In the genomic region with DNA sequence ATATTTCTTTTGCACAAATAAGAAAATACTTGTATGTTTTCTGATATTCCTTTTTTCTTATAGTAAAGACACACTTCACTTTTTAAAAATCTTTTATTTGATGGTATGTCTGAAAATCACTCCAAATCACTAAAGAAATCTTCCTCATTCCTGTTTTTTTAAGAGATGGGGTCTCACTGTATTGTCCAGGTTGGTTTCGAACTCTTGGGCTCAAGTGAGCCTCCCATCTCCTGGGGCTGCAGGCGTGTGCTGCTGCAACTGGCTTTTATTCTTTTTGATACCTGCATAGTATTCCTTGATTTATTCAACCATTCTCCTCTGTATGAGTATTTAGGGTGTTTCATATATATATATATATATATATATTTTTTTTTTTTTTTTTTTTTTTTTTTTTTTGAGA, we compare ENCODE assay signal across 34 cellular contexts.
"Had no signal": no experiment of that assay in that cellular context is flagged by ENCODE, and none has a peak within 500 bp of the region (broad histone marks: within the 10 kb centered on the region; RNA-seq: fewer than 3 reads in every experiment).

No MANE protein-coding gene starts in this region.

- H3K9me3 ChIP-seq: MG63 had no signal

- DNase-seq: Kasumi-1, MG63, MM.1S, MV-4-11, NCI-H1048, NCI-H1092, NCI-H1092 treated with DMSO at 0.1 percent for 48 hours, NCI-H1105, NCI-H1105 treated with DMSO at 0.1 percent for 48 hours, NCI-H1417, NCI-H1417 treated with DMSO at 0.1 percent for 48 hours, NCI-H1436, NCI-H1436 treated with DMSO at 0.1 percent for 48 hours, NCI-H146, NCI-H1694, NCI-H1694 treated with DMSO at 0.1 percent for 48 hours, NCI-H187, NCI-H187 treated with DMSO at 0.1 percent for 48 hours, NCI-H1930, NCI-H2029, NCI-H2029 treated with DMSO at 0.1 percent for 48 hours, NCI-H2081, NCI-H2081 treated with DMSO at 0.1 percent for 48 hours, NCI-H2107, NCI-H2171, NCI-H2171 treated with DMSO at 0.1 percent for 48 hours, NCI-H2227 treated with DMSO at 0.1 percent for 48 hours, NCI-H226, NCI-H345, NCI-H446, NCI-H446 treated with DMSO at 0.1 percent for 48 hours, NCI-H510A, NCI-H510A treated with DMSO at 0.1 percent for 48 hours, NCI-H524 had no signal

- H3K27me3 ChIP-seq: MG63 had no signal

- H3K4me3 ChIP-seq: MG63 had no signal

- H3K36me3 ChIP-seq: MG63 had no signal
